In the genomic region with DNA sequence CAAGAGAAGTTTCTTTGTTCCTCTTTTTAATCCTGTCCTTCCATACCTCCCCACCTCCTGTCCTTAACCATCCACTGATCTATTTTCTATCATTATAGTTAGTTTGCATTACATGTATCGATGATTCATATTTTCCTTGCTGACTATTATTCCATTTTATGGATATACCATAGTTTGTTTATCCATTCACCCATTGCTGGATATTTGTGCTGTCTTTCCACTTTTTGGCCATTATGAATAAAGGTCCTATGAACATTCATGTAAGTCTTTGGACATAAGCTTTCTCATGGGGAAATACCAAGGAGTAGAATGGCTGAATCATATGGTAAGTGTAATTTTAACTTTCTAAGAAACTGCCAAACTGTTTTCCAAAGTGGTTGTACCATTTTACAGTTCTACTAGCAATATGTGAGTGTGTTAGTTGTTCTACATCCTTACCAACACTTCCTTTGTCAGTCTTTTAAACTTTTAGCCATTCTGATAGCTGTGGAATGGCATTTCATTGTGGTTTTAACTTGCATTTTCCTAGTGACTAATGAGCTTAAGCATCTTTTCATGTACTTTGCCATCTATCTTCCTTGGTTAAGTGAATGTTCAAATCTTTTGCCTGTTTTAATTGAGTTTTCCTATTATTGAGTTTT, we compare ENCODE assay signal across 15 cellular contexts. TPM values are rescaled to one million over a fixed set of nuclear protein-coding genes. Genes with fewer than 3 reads are reported as not detected.
DNase-seq lines count a peak whose midpoint lies in the region; ATAC-seq, FAIRE-seq and TF ChIP-seq lines count a peak whose summit lies in the region.
"Had no signal": no experiment of that assay in that cellular context is flagged by ENCODE, and none has a peak within 500 bp of the region (broad histone marks: within the 10 kb centered on the region; RNA-seq: fewer than 3 reads in every experiment).

No MANE protein-coding gene starts in this region.

- DNase-seq in AG20443 (ENCODE audit: low spot score) (peak; percentile 16), HCEC 1CT (peak; percentile 80), bronchial epithelial cell (ENCODE audit: low read depth) (peak; percentile 52), myocyte (ENCODE audit: low read depth) (peak; percentile 56), superior temporal gyrus (ENCODE audit: extremely low spot score) (no peak), GM19240 (ENCODE audit: insufficient read length, low spot score) (no peak)
- DNase-seq: activated CD4-positive, alpha-beta T cell treated with anti-CD3 and anti-CD28 coated beads for 1 hour; colonic mucosa; DMS79; nucleus accumbens; small intestine; T-helper 17 cell had no signal

- ATAC-seq in GM21786 (IDR thresholded peaks at IDR 0.05; ENCODE audit: unreplicated experiment), result no peak
- no peak for ATAC-seq in HG02642 (IDR thresholded peaks at IDR 0.05; ENCODE audit: poor library complexity, unreplicated experiment)
- ATAC-seq: T-helper 17 cell had no signal

- no peak overlapping the region for H3K4me3 ChIP-seq in bronchial epithelial cell (ENCODE audit: low read depth, low read length)
- H3K4me3 ChIP-seq: BLaER1 treated with 17β-estradiol and CSF1 and Interleukin-3, amounts not matched to agents 10 nM and 100 nM; colonic mucosa had no signal

- FAIRE-seq in bronchial epithelial cell (lab: Jason Lieb, UNC), result no peak

- TF ChIP-seq CTCF in bronchial epithelial cell (IDR thresholded peaks at IDR 0.05; ENCODE audit: insufficient read depth, low read length, severe bottlenecking), result no peak

- no peaks in the 10 kb centered on the region for H3K36me3 ChIP-seq in bronchial epithelial cell (ENCODE audit: control insufficient read depth, insufficient read depth, low read length)
- H3K36me3 ChIP-seq: colonic mucosa had no signal

- H3K27me3 ChIP-seq in bronchial epithelial cell (ENCODE audit: control insufficient read depth, insufficient read depth, low read length), result no peaks in the 10 kb centered on the region
- H3K27me3 ChIP-seq: BLaER1 treated with 17β-estradiol and CSF1 and Interleukin-3, amounts not matched to agents 10 nM and 100 nM; colonic mucosa had no signal

RNA-seq across cellular contexts. Expression of a gene that starts 11.7 kb away (rescaled TPM):
- 55.5 and 69.1 TPM in 2 replicates for total RNA-seq in bronchial epithelial cell
- 54.7 and 59.6 TPM in 2 replicates for total RNA-seq in myocyte
- 32.6 TPM for polyA plus RNA-seq in myocyte (2012)

RNA-seq across cellular contexts. Expression of a gene that starts 12.5 kb away (rescaled TPM):
- total RNA-seq in bronchial epithelial cell (133 and 292 TPM in 2 replicates), myocyte (188 and 263 TPM in 2 replicates)
- polyA plus RNA-seq in myocyte (2012), result 81.9 TPM

Comparison
In these comparisons a context has a peak if more than half of its experiments do, and no peak if none do; other contexts are left out.
1. DNase-seq: peak in AG20443 (single experiment), HCEC 1CT (single experiment), bronchial epithelial cell (single experiment) and myocyte (single experiment); none in superior temporal gyrus (single experiment) and GM19240 (single experiment).